Comparison of ENCODE assay signal across 26 cellular contexts in the genomic region with DNA sequence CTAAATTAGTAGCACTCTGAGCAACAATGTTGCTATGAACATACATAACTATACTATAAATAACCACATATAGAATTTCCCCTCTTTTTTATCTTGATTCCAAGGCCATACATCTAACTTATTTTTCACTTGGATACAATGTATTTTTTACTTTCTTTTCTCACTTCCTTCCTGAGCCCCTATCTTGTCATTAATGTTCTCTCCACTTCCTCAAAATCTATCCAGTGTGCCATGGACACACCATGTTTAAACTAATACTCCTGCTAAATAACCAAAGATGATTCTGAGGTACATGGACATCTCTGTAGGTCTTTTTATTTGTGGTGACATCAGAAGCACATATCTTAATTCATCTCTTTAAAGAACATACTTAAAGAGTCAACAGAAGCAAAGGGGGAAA.
"Had no signal": no experiment of that assay in that cellular context is flagged by ENCODE, and none has a peak within 500 bp of the region (broad histone marks: within the 10 kb centered on the region; RNA-seq: fewer than 3 reads in every experiment).

No MANE protein-coding gene starts in this region.

- FAIRE-seq: keratinocyte, urothelium cell line had no signal

- H3K27ac ChIP-seq: dorsolateral prefrontal cortex, epithelial cell of prostate, gastrocnemius medialis, lower lobe of right lung, ovary, psoas muscle, sigmoid colon, thoracic aorta, tibial nerve, upper lobe of left lung had no signal

- DNase-seq: dorsolateral prefrontal cortex; effector CD8-positive, alpha-beta T cell; endodermal cell; foreskin fibroblast; gastrocnemius medialis; head of caudate nucleus; left ventricle myocardium superior; lower lobe of right lung; naive thymus-derived CD8-positive, alpha-beta T cell; nephron progenitor cell; occipital lobe; ovary; posterior cingulate gyrus; psoas muscle; right cardiac atrium; sigmoid colon; stimulated activated CD4-positive, alpha-beta T cell treated with anti-CD3 and anti-CD28 coated beads, Interleukin-2, amount 100 ng/mL, for 24 hours; stimulated activated CD4-positive, alpha-beta T cell treated with anti-CD3 and anti-CD28 coated beads, Interleukin-4, amount 100 ng/mL, for 24 hours; upper lobe of left lung had no signal

- H3K9me3 ChIP-seq: gastrocnemius medialis, lower lobe of right lung, ovary, psoas muscle, sigmoid colon, thoracic aorta, tibial nerve, upper lobe of left lung had no signal

- H3K36me3 ChIP-seq: gastrocnemius medialis, lower lobe of right lung, ovary, sigmoid colon, thoracic aorta, tibial nerve, upper lobe of left lung had no signal

- H3K27me3 ChIP-seq: gastrocnemius medialis, ovary, sigmoid colon, tibial nerve, upper lobe of left lung had no signal

- H3K4me3 ChIP-seq: dorsolateral prefrontal cortex, gastrocnemius medialis, lower lobe of right lung, ovary, psoas muscle, sigmoid colon, thoracic aorta, tibial nerve, upper lobe of left lung had no signal

- ATAC-seq: esophagus mucosa; gastrocnemius medialis; left ventricle myocardium superior; lower lobe of right lung; naive thymus-derived CD8-positive, alpha-beta T cell; psoas muscle; right cardiac atrium; stimulated activated effector memory CD8-positive, alpha-beta T cell treated with anti-CD3 and anti-CD28 coated beads, Interleukin-12 subunit alpha, Interleukin-12 subunit beta, amount 100 ng/mL, for 72 hours had no signal

- H3K4me1 ChIP-seq: gastrocnemius medialis, lower lobe of right lung, psoas muscle, sigmoid colon, tibial nerve, upper lobe of left lung had no signal
